In genomic region chr10:33240265-33240664, GRCh38 we compare ENCODE assay signal across 2 cellular contexts.
TF ChIP-seq lines count a peak whose summit lies in the region.

No MANE protein-coding gene starts in this region.

TF ChIP-seq in IMR-90, 13 proteins besides CTCF, POLR2A, EP300 and RAD21 (continued from another document):
- TF ChIP-seq USF2 (IDR thresholded peaks at IDR 0.05; ENCODE audit: low read depth, low read length) (no peak), RCOR1 (IDR thresholded peaks at IDR 0.05; ENCODE audit: insufficient replicate concordance, low read length) (no peak), ELK1 (IDR thresholded peaks at IDR 0.05; ENCODE audit: borderline replicate concordance, low read depth, low read length) (no peak), CEBPB (IDR thresholded peaks at IDR 0.05; ENCODE audit: low read depth, low read length) (no peak), MXI1 (IDR thresholded peaks at IDR 0.05; ENCODE audit: borderline replicate concordance, low read depth, low read length) (no peak), RFX5 (IDR thresholded peaks at IDR 0.05; ENCODE audit: low read depth, low read length) (no peak), FOS (IDR thresholded peaks at IDR 0.05; ENCODE audit: low read depth, low read length) (no peak), BHLHE40 (IDR thresholded peaks at IDR 0.05; ENCODE audit: low read depth, low read length) (no peak), MAFK (IDR thresholded peaks at IDR 0.05; ENCODE audit: low read depth, low read length) (no peak)

TF ChIP-seq in GM12891, 5 proteins besides CTCF, POLR2A, EP300 and RAD21 (continued from another document):
- no peak for TF ChIP-seq POLR2AphosphoS5 (IDR thresholded peaks at IDR 0.05; ENCODE audit: low read depth, low read length)
- TF ChIP-seq SPI1 (IDR thresholded peaks at IDR 0.05; ENCODE audit: low read depth, low read length), result no peak
TF ChIP-seq in GM12891: peak in this region for 0.
